ENCODE assay signal across 19 cellular contexts in the genomic region with DNA sequence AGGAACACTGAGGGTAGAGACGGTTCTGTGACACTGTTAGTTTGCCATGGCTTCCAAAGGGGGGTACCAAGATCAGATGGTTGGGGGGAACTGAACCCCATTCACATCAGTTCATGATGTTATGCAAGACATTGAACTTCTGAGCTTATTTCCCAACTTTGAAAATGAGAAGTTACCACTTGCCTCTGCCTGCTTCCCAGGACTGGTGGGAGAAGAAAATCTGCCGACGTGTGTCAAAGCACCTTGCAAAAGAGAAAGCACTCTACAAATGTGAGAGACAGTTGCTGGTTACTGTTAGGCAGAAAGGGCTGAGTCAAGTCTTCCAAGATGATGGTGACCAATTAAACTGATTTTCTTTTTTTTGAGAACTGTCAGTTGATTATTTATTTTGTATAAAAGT. TPM values are rescaled to one million over a fixed set of nuclear protein-coding genes. Genes with fewer than 3 reads are reported as not detected.
A peak's percentile ranks its signal among the peaks of the same experiment; 100 is the strongest.
DNase-seq lines count a peak whose midpoint lies in the region; ATAC-seq and TF ChIP-seq lines count a peak whose summit lies in the region.
"Had no signal": no experiment of that assay in that cellular context is flagged by ENCODE, and none has a peak within 500 bp of the region (broad histone marks: within the 10 kb centered on the region; RNA-seq: fewer than 3 reads in every experiment).

No MANE protein-coding gene starts in this region.

- H3K27me3 Mint-ChIP-seq in nephron progenitor cell (ENCODE audit: low read depth, poor library complexity) = no peaks in the 10 kb centered on the region
- H3K27me3 Mint-ChIP-seq: activated naive CD8-positive, alpha-beta T cell treated with anti-CD3 and anti-CD28 coated beads, Interleukin-2, amount 10 ng/mL, durations not matched to agents 7 days and 5 days; CD4-positive, CD25-positive, alpha-beta regulatory T cell; dendritic cell treated with granulocyte-macrophage colony-stimulating factor and Interleukin-4, amounts not matched to agents 40 ng/mL and 50 ng/mL, for 4 days had no signal

- no peak for TF ChIP-seq CTCF in C4-2B (conservative IDR thresholded peaks at IDR 0.05)
- TF ChIP-seq CTCF in nephron progenitor cell (IDR thresholded peaks at IDR 0.05) = no peak
- TF ChIP-seq CTCF in mammary epithelial cell (conservative IDR thresholded peaks at IDR 0.05 in 1 of 2, IDR thresholded peaks at IDR 0.05 in 1 of 2; ENCODE audit: extremely low read depth in 1 of 2, insufficient read depth in 1 of 2, low read depth in 1 of 2, low read length in 2 of 2) = no peak

- BruUV-seq in mammary epithelial cell (replicated peaks; lab: Mats Ljungman, UMichigan) = no TSS peak

- H3K27me3 ChIP-seq in HUES48 (ENCODE audit: control insufficient read depth, insufficient read depth, low read length) = no peaks in the 10 kb centered on the region
- no peaks in the 10 kb centered on the region for H3K27me3 ChIP-seq in mammary epithelial cell (ENCODE audit: insufficient read depth, low read length)
- no peaks in the 10 kb centered on the region for H3K27me3 ChIP-seq in GM23248 (replicated peaks; ENCODE audit: insufficient read depth)

- no peaks in the 10 kb centered on the region for H3K9me3 Mint-ChIP-seq in nephron progenitor cell
- H3K9me3 Mint-ChIP-seq: activated naive CD8-positive, alpha-beta T cell treated with anti-CD3 and anti-CD28 coated beads, Interleukin-2, amount 10 ng/mL, durations not matched to agents 7 days and 5 days; CD4-positive, CD25-positive, alpha-beta regulatory T cell; dendritic cell treated with granulocyte-macrophage colony-stimulating factor and Interleukin-4, amounts not matched to agents 40 ng/mL and 50 ng/mL, for 4 days had no signal

- peak overlapping the region; percentile 17 for H3K27ac Mint-ChIP-seq in nephron progenitor cell
- H3K27ac Mint-ChIP-seq: activated CD8-positive, alpha-beta T cell treated with anti-CD3 and anti-CD28 coated beads, Interleukin-2, amount 10 ng/mL, durations not matched to agents 7 days and 5 days; activated naive CD8-positive, alpha-beta T cell treated with anti-CD3 and anti-CD28 coated beads, Interleukin-2, amount 10 ng/mL, durations not matched to agents 7 days and 5 days; CD4-positive, CD25-positive, alpha-beta regulatory T cell; dendritic cell treated with granulocyte-macrophage colony-stimulating factor and Interleukin-4, amounts not matched to agents 40 ng/mL and 50 ng/mL, for 4 days had no signal

- no peaks in the 10 kb centered on the region for H3F3A ChIP-seq in GM23248 (ENCODE audit: insufficient read depth)

- H3K9me2 ChIP-seq in GM23248 (ENCODE audit: insufficient read depth) = no peaks in the 10 kb centered on the region

- no peak overlapping the region for H3K4me3 Mint-ChIP-seq in nephron progenitor cell
- H3K4me3 Mint-ChIP-seq: activated CD8-positive, alpha-beta T cell treated with anti-CD3 and anti-CD28 coated beads, Interleukin-2, amount 10 ng/mL, durations not matched to agents 7 days and 5 days; activated naive CD8-positive, alpha-beta T cell treated with anti-CD3 and anti-CD28 coated beads, Interleukin-2, amount 10 ng/mL, durations not matched to agents 7 days and 5 days; CD4-positive, CD25-positive, alpha-beta regulatory T cell; dendritic cell treated with granulocyte-macrophage colony-stimulating factor and Interleukin-4, amounts not matched to agents 40 ng/mL and 50 ng/mL, for 4 days had no signal

- peaks cover 9% of the 10 kb centered on the region; the same call in 1 of the 2 replicates for H3K36me3 ChIP-seq in HUES48 (ENCODE audit: control insufficient read depth, insufficient read depth, low read length)
- no peaks in the 10 kb centered on the region for H3K36me3 ChIP-seq in mammary epithelial cell (ENCODE audit: insufficient read depth, low read length)
- no peaks in the 10 kb centered on the region for H3K36me3 ChIP-seq in GM23248 (ENCODE audit: low read depth)

- no peak overlapping the region for H3K4me2 ChIP-seq in mammary epithelial cell (ENCODE audit: insufficient read depth, low read depth, low read length)
- H3K4me2 ChIP-seq in GM23248 (ENCODE audit: unreplicated experiment) = no peak overlapping the region
- H3K4me2 ChIP-seq: smooth muscle cell had no signal

- ATAC-seq in GM18867 (IDR thresholded peaks at IDR 0.05; ENCODE audit: unreplicated experiment) = no peak
- ATAC-seq: activated CD8-positive, alpha-beta T cell treated with anti-CD3 and anti-CD28 coated beads, Interleukin-2, amount 10 ng/mL, durations not matched to agents 7 days and 5 days had no signal

- intact Hi-C loops in mammary epithelial cell (cut with micrococcal nuclease) = no loop called here

- H3K9me3 ChIP-seq in HUES48 (ENCODE audit: control insufficient read depth, insufficient read depth, low read length) = no peaks in the 10 kb centered on the region
- H3K9me3 ChIP-seq in mammary epithelial cell (replicated peaks; ENCODE audit: insufficient read depth, low read length) = no peaks in the 10 kb centered on the region
- no peaks in the 10 kb centered on the region for H3K9me3 ChIP-seq in GM23248 (ENCODE audit: low read depth)

- DNase-seq in SKM-1 (lab: John Stamatoyannopoulos, UW; ENCODE audit: unreplicated experiment) (peak; percentile 35), nephron progenitor cell (no peak), mammary epithelial cell (no peak), GM23248 (no peak)
- DNase-seq: activated CD8-positive, alpha-beta T cell treated with anti-CD3 and anti-CD28 coated beads, Interleukin-2, amount 10 ng/mL, durations not matched to agents 7 days and 5 days; activated effector memory CD4-positive, alpha-beta T cell treated with Interleukin-2 at 50 U/mL for 16 hours; activated naive CD8-positive, alpha-beta T cell treated with anti-CD3 and anti-CD28 coated beads, Interleukin-2, amount 10 ng/mL, durations not matched to agents 7 days and 5 days; activated T-cell treated with anti-CD3 and anti-CD28 coated beads for 4 hours; CD4-positive, CD25-positive, alpha-beta regulatory T cell; central memory CD4-positive, alpha-beta T cell; EL; NCI-H510A; occipital lobe; stimulated activated CD4-positive, alpha-beta T cell treated with anti-CD3 and anti-CD28 coated beads, Interleukin-2, amount 100 ng/mL, for 24 hours had no signal

- 91% methylated on average over 3 of the region's 3 CpGs for WGBS in mammary epithelial cell (ENCODE audit: low coverage, missing lambda C conversion rate)
- WGBS in GM23248 (ENCODE audit: low coverage in 1 of 2, low lambda C conversion rate in 2 of 2, missing lambda C conversion rate in 2 of 2), 2 experiments = 59 to 72% methylated on average over 3 of the region's 3 CpGs

- H3K27ac ChIP-seq in C4-2B = peak overlapping the region; percentile 38; the same call in 1 of the 2 replicates
- H3K27ac ChIP-seq in HUES48 (ENCODE audit: low read depth, low read length) = peak overlapping the region; percentile 71
- H3K27ac ChIP-seq in mammary epithelial cell (ENCODE audit: insufficient read depth, low read depth, low read length) = no peak overlapping the region
- H3K27ac ChIP-seq in GM23248 = no peak overlapping the region

- H3K9ac ChIP-seq in HUES48 (ENCODE audit: low read depth, low read length) = no peak overlapping the region
- H3K9ac ChIP-seq in mammary epithelial cell (ENCODE audit: insufficient read depth, low read length) = no peak overlapping the region
- no peak overlapping the region for H3K9ac ChIP-seq in GM23248

- peaks cover 45% of the 10 kb centered on the region for H3K4me1 ChIP-seq in HUES48 (ENCODE audit: control insufficient read depth, insufficient read depth, low read length)
- H3K4me1 ChIP-seq in mammary epithelial cell (ENCODE audit: insufficient read depth, low read length) = no peaks in the 10 kb centered on the region
- no peaks in the 10 kb centered on the region for H3K4me1 ChIP-seq in GM23248 (ENCODE audit: insufficient read depth)

- H2AFZ ChIP-seq in mammary epithelial cell (ENCODE audit: low read depth, low read length) (no peak overlapping the region), GM23248 (no peak overlapping the region)

- H3K4me3 ChIP-seq in HUES48 (ENCODE audit: low read depth, low read length) (no peak overlapping the region), mammary epithelial cell (replicated peaks in 1 of 3; ENCODE audit: insufficient read depth in 1 of 3, low read depth in 2 of 3, low read length in 3 of 3) (no peak overlapping the region), GM23248 (no peak overlapping the region)
- H3K4me3 ChIP-seq: smooth muscle cell had no signal

- in situ Hi-C loops in mammary epithelial cell (cut with MboI; ENCODE audit: low sequenced_read_pairs in 2 of 2) = no loop called here
- in situ Hi-C loops in GM23248 (cut with MboI) = no loop called here

- peaks cover 28% of the 10 kb centered on the region for H3K36me3 Mint-ChIP-seq in nephron progenitor cell (ENCODE audit: low read depth)
- H3K36me3 Mint-ChIP-seq: activated naive CD8-positive, alpha-beta T cell treated with anti-CD3 and anti-CD28 coated beads, Interleukin-2, amount 10 ng/mL, durations not matched to agents 7 days and 5 days; CD4-positive, CD25-positive, alpha-beta regulatory T cell had no signal

- dilution Hi-C loops in mammary epithelial cell (cut with HindIII; ENCODE audit: low sequenced_read_pairs) = no loop called here

- CTCF ChIA-PET in mammary epithelial cell (lab: Charles Lee; ENCODE audit: low non-redundant PET) = no interaction called here

- H3K79me2 ChIP-seq in mammary epithelial cell (ENCODE audit: insufficient read depth, low read length) (no peaks in the 10 kb centered on the region), GM23248 (ENCODE audit: insufficient read depth) (no peaks in the 10 kb centered on the region)

- no peaks in the 10 kb centered on the region for H4K20me1 ChIP-seq in mammary epithelial cell (ENCODE audit: insufficient read depth, low read length)
- no peaks in the 10 kb centered on the region for H4K20me1 ChIP-seq in GM23248 (ENCODE audit: insufficient read depth)

- peaks cover 35% of the 10 kb centered on the region for H3K4me1 Mint-ChIP-seq in nephron progenitor cell
- H3K4me1 Mint-ChIP-seq: CD4-positive, CD25-positive, alpha-beta regulatory T cell had no signal

RNA-seq across cellular contexts. Expression of gene SMCO4, which starts 45.6 kb away (rescaled TPM):
- 1 to 10 TPM; 2.2 to 3.6 TPM for total RNA-seq in mammary epithelial cell
- polyA plus RNA-seq in mammary epithelial cell = 3.6 TPM
- polyA minus RNA-seq in mammary epithelial cell = 6.1 TPM
- total RNA-seq in GM23248 (2014; rRNA removed; shearing (Covaris generic)) = 12.9 and 20.7 TPM in 2 replicates
- polyA plus RNA-seq in GM23248 (2016; fragmentation: Nextera tagmentation; extraction: Ambion mirVana) = 16.8 and 21.1 TPM in 2 replicates

Comparison
In these comparisons a context has a peak if more than half of its experiments do, and no peak if none do; other contexts are left out.
1. H3K27ac ChIP-seq: peak in C4-2B (single experiment) and HUES48 (single experiment); none in mammary epithelial cell (single experiment) and GM23248 (single experiment).